Comparison of ENCODE assay signal across 2 cellular contexts in the genomic region with DNA sequence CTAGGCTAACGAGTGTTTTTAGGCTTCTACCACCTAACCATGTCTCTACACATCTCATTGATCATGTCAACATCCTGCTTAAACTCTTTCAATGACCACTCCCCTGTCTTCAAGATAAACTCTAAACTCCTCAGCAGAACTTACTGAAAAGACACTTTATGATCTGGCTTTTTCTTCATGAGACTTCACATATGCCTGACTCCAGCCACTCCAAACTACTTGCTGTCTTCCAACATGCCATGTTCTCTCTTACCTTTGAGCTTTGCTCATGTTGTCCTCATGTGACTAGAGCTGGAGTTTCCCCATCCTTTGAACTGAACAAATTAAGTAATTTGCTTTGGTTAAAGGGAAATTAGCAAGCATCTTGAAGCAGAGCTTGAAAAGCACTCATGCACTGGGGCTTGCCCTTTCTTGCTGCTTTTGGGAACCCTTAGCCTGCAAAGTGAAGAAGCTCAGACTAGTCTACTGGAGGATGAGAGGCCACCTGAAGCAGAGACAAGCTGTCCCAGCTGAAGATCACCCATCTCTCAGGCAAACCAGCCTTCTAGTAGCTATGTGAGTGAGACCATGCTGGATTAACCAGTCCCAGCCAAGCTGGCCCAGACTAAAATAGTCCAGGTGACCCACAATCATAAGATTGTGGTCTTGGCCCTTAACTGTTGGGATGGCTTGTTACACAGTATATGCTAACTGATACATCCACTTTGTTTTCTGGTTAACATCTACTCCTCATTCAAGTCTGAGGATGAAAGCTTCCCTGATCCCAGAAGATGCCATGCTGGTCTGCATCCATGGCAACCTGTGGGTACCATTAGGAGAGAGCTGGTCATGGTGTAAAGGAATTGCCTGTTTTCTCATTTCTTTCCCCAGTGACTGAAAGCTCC.
TF ChIP-seq lines count a peak whose summit lies in the region.

No MANE protein-coding gene starts in this region.

TF ChIP-seq in IMR-90, 13 proteins besides CTCF, POLR2A, EP300 and RAD21:
- TF ChIP-seq, protein P1, sequence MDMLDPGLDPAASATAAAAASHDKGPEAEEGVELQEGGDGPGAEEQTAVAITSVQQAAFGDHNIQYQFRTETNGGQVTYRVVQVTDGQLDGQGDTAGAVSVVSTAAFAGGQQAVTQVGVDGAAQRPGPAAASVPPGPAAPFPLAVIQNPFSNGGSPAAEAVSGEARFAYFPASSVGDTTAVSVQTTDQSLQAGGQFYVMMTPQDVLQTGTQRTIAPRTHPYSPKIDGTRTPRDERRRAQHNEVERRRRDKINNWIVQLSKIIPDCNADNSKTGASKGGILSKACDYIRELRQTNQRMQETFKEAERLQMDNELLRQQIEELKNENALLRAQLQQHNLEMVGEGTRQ (IDR thresholded peaks at IDR 0.05; ENCODE audit: low read depth, low read length), result no peak
- no peak for TF ChIP-seq FOS (IDR thresholded peaks at IDR 0.05; ENCODE audit: low read depth, low read length)
- TF ChIP-seq CEBPB (IDR thresholded peaks at IDR 0.05; ENCODE audit: low read depth, low read length), result no peak
- TF ChIP-seq, protein P2, sequence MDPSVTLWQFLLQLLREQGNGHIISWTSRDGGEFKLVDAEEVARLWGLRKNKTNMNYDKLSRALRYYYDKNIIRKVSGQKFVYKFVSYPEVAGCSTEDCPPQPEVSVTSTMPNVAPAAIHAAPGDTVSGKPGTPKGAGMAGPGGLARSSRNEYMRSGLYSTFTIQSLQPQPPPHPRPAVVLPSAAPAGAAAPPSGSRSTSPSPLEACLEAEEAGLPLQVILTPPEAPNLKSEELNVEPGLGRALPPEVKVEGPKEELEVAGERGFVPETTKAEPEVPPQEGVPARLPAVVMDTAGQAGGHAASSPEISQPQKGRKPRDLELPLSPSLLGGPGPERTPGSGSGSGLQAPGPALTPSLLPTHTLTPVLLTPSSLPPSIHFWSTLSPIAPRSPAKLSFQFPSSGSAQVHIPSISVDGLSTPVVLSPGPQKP (IDR thresholded peaks at IDR 0.05; ENCODE audit: borderline replicate concordance, low read depth, low read length), result no peak
- TF ChIP-seq MAZ (IDR thresholded peaks at IDR 0.05; ENCODE audit: borderline replicate concordance, low read depth, low read length), result no peak
- no peak for TF ChIP-seq RCOR1 (IDR thresholded peaks at IDR 0.05; ENCODE audit: insufficient replicate concordance, low read length)
- no peak for TF ChIP-seq BHLHE40 (IDR thresholded peaks at IDR 0.05; ENCODE audit: low read depth, low read length)
- no peak for TF ChIP-seq NFE2L2 (IDR thresholded peaks at IDR 0.05; ENCODE audit: low read depth, low read length)

TF ChIP-seq in neural cell, 6 proteins besides CTCF, POLR2A, EP300 and RAD21 (continued from another document):
- TF ChIP-seq, protein P3, sequence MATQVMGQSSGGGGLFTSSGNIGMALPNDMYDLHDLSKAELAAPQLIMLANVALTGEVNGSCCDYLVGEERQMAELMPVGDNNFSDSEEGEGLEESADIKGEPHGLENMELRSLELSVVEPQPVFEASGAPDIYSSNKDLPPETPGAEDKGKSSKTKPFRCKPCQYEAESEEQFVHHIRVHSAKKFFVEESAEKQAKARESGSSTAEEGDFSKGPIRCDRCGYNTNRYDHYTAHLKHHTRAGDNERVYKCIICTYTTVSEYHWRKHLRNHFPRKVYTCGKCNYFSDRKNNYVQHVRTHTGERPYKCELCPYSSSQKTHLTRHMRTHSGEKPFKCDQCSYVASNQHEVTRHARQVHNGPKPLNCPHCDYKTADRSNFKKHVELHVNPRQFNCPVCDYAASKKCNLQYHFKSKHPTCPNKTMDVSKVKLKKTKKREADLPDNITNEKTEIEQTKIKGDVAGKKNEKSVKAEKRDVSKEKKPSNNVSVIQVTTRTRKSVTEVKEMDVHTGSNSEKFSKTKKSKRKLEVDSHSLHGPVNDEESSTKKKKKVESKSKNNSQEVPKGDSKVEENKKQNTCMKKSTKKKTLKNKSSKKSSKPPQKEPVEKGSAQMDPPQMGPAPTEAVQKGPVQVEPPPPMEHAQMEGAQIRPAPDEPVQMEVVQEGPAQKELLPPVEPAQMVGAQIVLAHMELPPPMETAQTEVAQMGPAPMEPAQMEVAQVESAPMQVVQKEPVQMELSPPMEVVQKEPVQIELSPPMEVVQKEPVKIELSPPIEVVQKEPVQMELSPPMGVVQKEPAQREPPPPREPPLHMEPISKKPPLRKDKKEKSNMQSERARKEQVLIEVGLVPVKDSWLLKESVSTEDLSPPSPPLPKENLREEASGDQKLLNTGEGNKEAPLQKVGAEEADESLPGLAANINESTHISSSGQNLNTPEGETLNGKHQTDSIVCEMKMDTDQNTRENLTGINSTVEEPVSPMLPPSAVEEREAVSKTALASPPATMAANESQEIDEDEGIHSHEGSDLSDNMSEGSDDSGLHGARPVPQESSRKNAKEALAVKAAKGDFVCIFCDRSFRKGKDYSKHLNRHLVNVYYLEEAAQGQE (IDR thresholded peaks at IDR 0.05; ENCODE audit: borderline replicate concordance), result no peak
- no peak for TF ChIP-seq TAF1 (IDR thresholded peaks at IDR 0.05; ENCODE audit: low read depth)
TF ChIP-seq in neural cell: peak in this region for 0.
